In the genomic region with DNA sequence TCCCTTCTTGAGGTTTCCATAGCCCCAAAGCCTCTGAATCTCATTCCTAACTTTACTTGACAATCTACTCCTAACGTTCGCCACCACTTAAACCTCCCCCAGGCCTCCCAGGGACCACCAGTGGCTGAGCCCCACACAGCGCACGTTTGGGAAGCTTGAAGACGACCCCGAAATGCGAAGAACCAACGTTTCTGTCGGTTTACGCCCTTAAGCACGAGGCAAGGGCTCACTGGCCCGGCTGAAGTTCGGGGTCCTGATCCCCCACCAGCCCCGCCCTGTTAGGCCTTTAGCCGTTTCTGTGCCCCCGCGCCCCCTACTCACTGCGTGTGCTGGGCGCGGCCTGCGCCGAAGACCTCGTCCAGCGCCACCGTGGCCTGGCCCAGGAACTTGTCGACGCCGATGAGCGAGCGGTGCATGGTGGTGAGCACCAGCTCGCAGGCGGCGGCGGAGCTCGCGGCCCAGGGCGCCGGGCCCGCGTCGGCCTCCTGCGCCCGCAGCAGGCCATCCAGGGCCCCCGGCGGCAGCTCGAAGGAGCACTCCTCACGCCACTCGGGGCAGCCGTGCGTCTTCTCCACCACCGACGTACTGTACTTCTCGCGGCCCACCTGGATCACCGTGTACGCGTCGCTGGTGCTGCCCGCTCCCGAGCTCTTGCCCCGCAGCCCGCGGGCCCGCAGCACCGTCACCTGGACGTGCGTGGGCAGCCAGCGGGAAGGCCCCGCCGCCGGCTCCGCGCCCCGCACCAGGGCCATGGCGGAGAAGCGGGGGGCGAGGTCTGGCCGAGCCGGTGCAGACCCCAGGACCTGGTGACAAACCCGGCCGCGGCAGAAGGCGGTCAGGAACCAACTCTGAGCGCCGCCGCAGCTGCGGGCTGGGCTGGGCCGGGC, we compare ENCODE assay signal across 1 cellular context.
TF ChIP-seq lines count a peak whose summit lies in the region.

No MANE protein-coding gene starts in this region.

TF ChIP-seq in HepG2, 621 proteins besides CTCF, POLR2A, EP300 and RAD21 (continued from another document and continues in another):
- TF ChIP-seq, protein P1, sequence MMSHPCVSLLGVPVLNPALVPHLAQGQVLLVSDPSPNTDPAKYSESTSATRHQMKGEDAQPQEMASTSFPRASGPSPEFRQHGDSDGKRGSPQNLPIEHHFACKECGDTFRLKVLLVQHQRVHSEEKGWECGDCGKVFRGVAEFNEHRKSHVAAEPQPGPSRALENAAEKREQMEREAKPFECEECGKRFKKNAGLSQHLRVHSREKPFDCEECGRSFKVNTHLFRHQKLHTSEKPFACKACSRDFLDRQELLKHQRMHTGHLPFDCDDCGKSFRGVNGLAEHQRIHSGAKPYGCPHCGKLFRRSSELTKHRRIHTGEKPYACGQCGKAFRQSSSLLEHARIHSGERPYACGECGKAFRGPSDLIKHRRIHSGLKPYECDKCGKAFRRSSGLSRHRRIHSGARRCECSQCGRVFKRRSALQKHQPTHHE (CRISPR knock-in tag; IDR thresholded peaks at IDR 0.05; ENCODE audit: borderline replicate concordance): 0 out of 2 replicates have a peak, but pooled peaks have one; percentile 9
- TF ChIP-seq ZFP90 (CRISPR knock-in tag; IDR thresholded peaks at IDR 0.05; ENCODE audit: borderline replicate concordance): peak; percentile 69; the same call in 1 of the 2 replicates
- peak; percentile 45; the same call in 1 of the 2 replicates for TF ChIP-seq KDM2A (CRISPR knock-in tag; IDR thresholded peaks at IDR 0.05; ENCODE audit: borderline replicate concordance, low read depth)
- TF ChIP-seq SYNCRIP (IDR thresholded peaks at IDR 0.05; ENCODE audit: insufficient read depth, low read depth, low read length): no peak
- no peak for TF ChIP-seq HMGA1 (CRISPR knock-in tag; conservative IDR thresholded peaks at IDR 0.05)
- TF ChIP-seq REPIN1 (CRISPR knock-in tag; IDR thresholded peaks at IDR 0.05; ENCODE audit: borderline replicate concordance, low read depth): peak; percentile 88
- peak; percentile 83 for TF ChIP-seq ZBTB43 (CRISPR knock-in tag; conservative IDR thresholded peaks at IDR 0.05)
- TF ChIP-seq, protein P2, sequence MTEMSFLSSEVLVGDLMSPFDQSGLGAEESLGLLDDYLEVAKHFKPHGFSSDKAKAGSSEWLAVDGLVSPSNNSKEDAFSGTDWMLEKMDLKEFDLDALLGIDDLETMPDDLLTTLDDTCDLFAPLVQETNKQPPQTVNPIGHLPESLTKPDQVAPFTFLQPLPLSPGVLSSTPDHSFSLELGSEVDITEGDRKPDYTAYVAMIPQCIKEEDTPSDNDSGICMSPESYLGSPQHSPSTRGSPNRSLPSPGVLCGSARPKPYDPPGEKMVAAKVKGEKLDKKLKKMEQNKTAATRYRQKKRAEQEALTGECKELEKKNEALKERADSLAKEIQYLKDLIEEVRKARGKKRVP (CRISPR knock-in tag; IDR thresholded peaks at IDR 0.05): no peak
- no peak; the same call in 1 of the 2 replicates for TF ChIP-seq CREBL2 (CRISPR knock-in tag; IDR thresholded peaks at IDR 0.05; ENCODE audit: borderline replicate concordance)
- no peak for TF ChIP-seq ZBTB42 (CRISPR knock-in tag; IDR thresholded peaks at IDR 0.05)
- no peak for TF ChIP-seq ZBTB21 (CRISPR knock-in tag; IDR thresholded peaks at IDR 0.05)
- no peak for TF ChIP-seq PBX3 (CRISPR knock-in tag; IDR thresholded peaks at IDR 0.05; ENCODE audit: borderline replicate concordance)
- TF ChIP-seq, protein P3, sequence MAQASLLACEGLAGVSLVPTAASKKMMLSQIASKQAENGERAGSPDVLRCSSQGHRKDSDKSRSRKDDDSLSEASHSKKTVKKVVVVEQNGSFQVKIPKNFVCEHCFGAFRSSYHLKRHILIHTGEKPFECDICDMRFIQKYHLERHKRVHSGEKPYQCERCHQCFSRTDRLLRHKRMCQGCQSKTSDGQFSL (CRISPR knock-in tag; IDR thresholded peaks at IDR 0.05): no peak
- peak; percentile 75; the same call in 1 of the 2 replicates for TF ChIP-seq MEIS2 (CRISPR knock-in tag; IDR thresholded peaks at IDR 0.05)
- TF ChIP-seq MATR3 (CRISPR knock-in tag; IDR thresholded peaks at IDR 0.05): no peak
- TF ChIP-seq KAT8 (CRISPR knock-in tag; IDR thresholded peaks at IDR 0.05): no peak; the same call in 1 of the 2 replicates
- TF ChIP-seq TEAD2 (CRISPR knock-in tag; IDR thresholded peaks at IDR 0.05): no peak
- TF ChIP-seq EED (CRISPR knock-in tag; IDR thresholded peaks at IDR 0.05): peak; percentile 99
- TF ChIP-seq TARDBP (CRISPR knock-in tag; IDR thresholded peaks at IDR 0.05): no peak
- no peak for TF ChIP-seq HNF4A (CRISPR knock-in tag; IDR thresholded peaks at IDR 0.05)
- TF ChIP-seq DBP (CRISPR knock-in tag; IDR thresholded peaks at IDR 0.05; ENCODE audit: not compliant biosample characterization): no peak
- TF ChIP-seq ZNF251 (CRISPR knock-in tag; IDR thresholded peaks at IDR 0.05): 0 out of 2 replicates have a peak, but pooled peaks have one; percentile 60
- TF ChIP-seq FOSL1 (CRISPR knock-in tag; IDR thresholded peaks at IDR 0.05; ENCODE audit: borderline replicate concordance): no peak
- TF ChIP-seq KDM1A (CRISPR knock-in tag; IDR thresholded peaks at IDR 0.05): no peak
- TF ChIP-seq, protein P4, sequence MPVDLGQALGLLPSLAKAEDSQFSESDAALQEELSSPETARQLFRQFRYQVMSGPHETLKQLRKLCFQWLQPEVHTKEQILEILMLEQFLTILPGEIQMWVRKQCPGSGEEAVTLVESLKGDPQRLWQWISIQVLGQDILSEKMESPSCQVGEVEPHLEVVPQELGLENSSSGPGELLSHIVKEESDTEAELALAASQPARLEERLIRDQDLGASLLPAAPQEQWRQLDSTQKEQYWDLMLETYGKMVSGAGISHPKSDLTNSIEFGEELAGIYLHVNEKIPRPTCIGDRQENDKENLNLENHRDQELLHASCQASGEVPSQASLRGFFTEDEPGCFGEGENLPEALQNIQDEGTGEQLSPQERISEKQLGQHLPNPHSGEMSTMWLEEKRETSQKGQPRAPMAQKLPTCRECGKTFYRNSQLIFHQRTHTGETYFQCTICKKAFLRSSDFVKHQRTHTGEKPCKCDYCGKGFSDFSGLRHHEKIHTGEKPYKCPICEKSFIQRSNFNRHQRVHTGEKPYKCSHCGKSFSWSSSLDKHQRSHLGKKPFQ (CRISPR knock-in tag; IDR thresholded peaks at IDR 0.05; ENCODE audit: insufficient replicate concordance): no peak
- TF ChIP-seq SOX13 (IDR thresholded peaks at IDR 0.05): no peak
- TF ChIP-seq SOX13 (CRISPR knock-in tag; conservative IDR thresholded peaks at IDR 0.05 in 1 of 2, IDR thresholded peaks at IDR 0.05 in 1 of 2): peak in 1 of 2 experiments; percentile 60; a peak in 1 of 4 replicates
- no peak for TF ChIP-seq KIAA2018 (CRISPR knock-in tag; IDR thresholded peaks at IDR 0.05; ENCODE audit: borderline replicate concordance)
- no peak for TF ChIP-seq NFIB (CRISPR knock-in tag; IDR thresholded peaks at IDR 0.05; ENCODE audit: borderline replicate concordance)
- TF ChIP-seq ZSCAN25 (CRISPR knock-in tag; IDR thresholded peaks at IDR 0.05): peak; percentile 66; the same call in 1 of the 2 replicates
- no peak for TF ChIP-seq CC2D1A (CRISPR knock-in tag; IDR thresholded peaks at IDR 0.05)
- no peak for TF ChIP-seq ZNF605 (CRISPR knock-in tag; IDR thresholded peaks at IDR 0.05)
- TF ChIP-seq GLI4 (CRISPR knock-in tag; IDR thresholded peaks at IDR 0.05; ENCODE audit: borderline replicate concordance): peak; percentile 89; the same call in 1 of the 2 replicates
- TF ChIP-seq HOXD1 (CRISPR knock-in tag; IDR thresholded peaks at IDR 0.05): 0 out of 2 replicates have a peak, but pooled peaks have one; percentile 38
- TF ChIP-seq ZNF34 (CRISPR knock-in tag; IDR thresholded peaks at IDR 0.05; ENCODE audit: borderline replicate concordance): no peak; the same call in 1 of the 2 replicates
- TF ChIP-seq PTBP1 (IDR thresholded peaks at IDR 0.05; ENCODE audit: low read depth, low read length, poor library complexity, severe bottlenecking): no peak
- TF ChIP-seq ZNF253 (CRISPR knock-in tag; IDR thresholded peaks at IDR 0.05; ENCODE audit: borderline replicate concordance): peak; percentile 97; the same call in 1 of the 2 replicates
- no peak for TF ChIP-seq CHD2 (IDR thresholded peaks at IDR 0.05; ENCODE audit: low read depth, low read length)
- no peak for TF ChIP-seq MTF2 (CRISPR knock-in tag; IDR thresholded peaks at IDR 0.05; ENCODE audit: borderline replicate concordance)
- no peak for TF ChIP-seq RBM39 (IDR thresholded peaks at IDR 0.05; ENCODE audit: low read depth, low read length, poor library complexity, severe bottlenecking)
- no peak for TF ChIP-seq ZNF224 (CRISPR knock-in tag; IDR thresholded peaks at IDR 0.05)
- TF ChIP-seq ZFY (CRISPR knock-in tag; IDR thresholded peaks at IDR 0.05): peak; percentile 96
